In the genomic region with DNA sequence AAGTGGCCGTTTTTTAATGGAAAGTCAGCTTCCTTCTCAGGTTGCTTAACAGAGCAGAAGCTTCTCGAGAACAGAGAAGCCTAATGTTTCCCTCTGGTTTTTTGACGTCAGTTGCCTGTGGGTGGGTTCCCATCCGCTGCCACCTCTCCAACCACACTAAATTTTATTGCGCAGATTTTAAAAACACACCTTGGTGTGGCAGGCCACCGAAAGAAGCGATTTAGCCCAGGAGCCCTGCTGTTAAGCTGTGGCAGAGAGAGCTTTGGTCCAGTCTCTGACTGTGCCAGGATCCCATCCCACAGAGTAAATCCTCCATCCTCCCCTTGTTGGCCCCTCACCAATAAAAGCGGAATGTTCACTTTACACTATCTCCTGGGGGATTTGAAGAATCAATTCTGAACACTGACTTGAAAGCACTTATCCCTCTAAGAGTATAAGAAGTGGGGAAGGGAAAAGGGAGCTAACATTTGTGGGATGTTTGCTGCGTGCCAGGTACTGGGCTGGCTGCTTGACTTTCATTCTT, we compare ENCODE assay signal across 1 cellular context.
TF ChIP-seq lines count a peak whose summit lies in the region.

No MANE protein-coding gene starts in this region.

TF ChIP-seq in SK-N-SH, 30 proteins besides CTCF, POLR2A, EP300 and RAD21:
- TF ChIP-seq, protein P1, sequence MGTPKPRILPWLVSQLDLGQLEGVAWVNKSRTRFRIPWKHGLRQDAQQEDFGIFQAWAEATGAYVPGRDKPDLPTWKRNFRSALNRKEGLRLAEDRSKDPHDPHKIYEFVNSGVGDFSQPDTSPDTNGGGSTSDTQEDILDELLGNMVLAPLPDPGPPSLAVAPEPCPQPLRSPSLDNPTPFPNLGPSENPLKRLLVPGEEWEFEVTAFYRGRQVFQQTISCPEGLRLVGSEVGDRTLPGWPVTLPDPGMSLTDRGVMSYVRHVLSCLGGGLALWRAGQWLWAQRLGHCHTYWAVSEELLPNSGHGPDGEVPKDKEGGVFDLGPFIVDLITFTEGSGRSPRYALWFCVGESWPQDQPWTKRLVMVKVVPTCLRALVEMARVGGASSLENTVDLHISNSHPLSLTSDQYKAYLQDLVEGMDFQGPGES (IDR thresholded peaks at IDR 0.05; ENCODE audit: low read depth, low read length): no peak
- TF ChIP-seq, protein P2, sequence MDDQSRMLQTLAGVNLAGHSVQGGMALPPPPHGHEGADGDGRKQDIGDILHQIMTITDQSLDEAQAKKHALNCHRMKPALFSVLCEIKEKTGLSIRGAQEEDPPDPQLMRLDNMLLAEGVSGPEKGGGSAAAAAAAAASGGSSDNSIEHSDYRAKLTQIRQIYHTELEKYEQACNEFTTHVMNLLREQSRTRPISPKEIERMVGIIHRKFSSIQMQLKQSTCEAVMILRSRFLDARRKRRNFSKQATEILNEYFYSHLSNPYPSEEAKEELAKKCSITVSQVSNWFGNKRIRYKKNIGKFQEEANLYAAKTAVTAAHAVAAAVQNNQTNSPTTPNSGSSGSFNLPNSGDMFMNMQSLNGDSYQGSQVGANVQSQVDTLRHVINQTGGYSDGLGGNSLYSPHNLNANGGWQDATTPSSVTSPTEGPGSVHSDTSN (IDR thresholded peaks at IDR 0.05): no peak
- TF ChIP-seq FOXM1 (IDR thresholded peaks at IDR 0.05; ENCODE audit: low read depth) (no peak), MEF2A (IDR thresholded peaks at IDR 0.05; ENCODE audit: borderline replicate concordance, low read depth) (no peak), YY1 (IDR thresholded peaks at IDR 0.05; ENCODE audit: low read depth) (no peak), RXRA (IDR thresholded peaks at IDR 0.05; ENCODE audit: borderline replicate concordance, low read depth) (no peak), NFIC (IDR thresholded peaks at IDR 0.05; ENCODE audit: borderline replicate concordance) (no peak), GATA2 (CRISPR knock-in tag; IDR thresholded peaks at IDR 0.05) (no peak), TAF1 (IDR thresholded peaks at IDR 0.05; ENCODE audit: borderline replicate concordance, low read depth, low read length) (no peak), EZH2phosphoT487 (IDR thresholded peaks at IDR 0.05; ENCODE audit: borderline replicate concordance, low read depth) (no peak), FOXJ3 (CRISPR knock-in tag; IDR thresholded peaks at IDR 0.05) (no peak), RFX5 (IDR thresholded peaks at IDR 0.05; ENCODE audit: low read length) (no peak), JUND (IDR thresholded peaks at IDR 0.05) (no peak), MXI1 (IDR thresholded peaks at IDR 0.05; ENCODE audit: low read depth, low read length) (no peak), SMC3 (IDR thresholded peaks at IDR 0.05; ENCODE audit: low read depth, low read length) (no peak), ELF1 (IDR thresholded peaks at IDR 0.05) (no peak)
- TF ChIP-seq, protein P3, sequence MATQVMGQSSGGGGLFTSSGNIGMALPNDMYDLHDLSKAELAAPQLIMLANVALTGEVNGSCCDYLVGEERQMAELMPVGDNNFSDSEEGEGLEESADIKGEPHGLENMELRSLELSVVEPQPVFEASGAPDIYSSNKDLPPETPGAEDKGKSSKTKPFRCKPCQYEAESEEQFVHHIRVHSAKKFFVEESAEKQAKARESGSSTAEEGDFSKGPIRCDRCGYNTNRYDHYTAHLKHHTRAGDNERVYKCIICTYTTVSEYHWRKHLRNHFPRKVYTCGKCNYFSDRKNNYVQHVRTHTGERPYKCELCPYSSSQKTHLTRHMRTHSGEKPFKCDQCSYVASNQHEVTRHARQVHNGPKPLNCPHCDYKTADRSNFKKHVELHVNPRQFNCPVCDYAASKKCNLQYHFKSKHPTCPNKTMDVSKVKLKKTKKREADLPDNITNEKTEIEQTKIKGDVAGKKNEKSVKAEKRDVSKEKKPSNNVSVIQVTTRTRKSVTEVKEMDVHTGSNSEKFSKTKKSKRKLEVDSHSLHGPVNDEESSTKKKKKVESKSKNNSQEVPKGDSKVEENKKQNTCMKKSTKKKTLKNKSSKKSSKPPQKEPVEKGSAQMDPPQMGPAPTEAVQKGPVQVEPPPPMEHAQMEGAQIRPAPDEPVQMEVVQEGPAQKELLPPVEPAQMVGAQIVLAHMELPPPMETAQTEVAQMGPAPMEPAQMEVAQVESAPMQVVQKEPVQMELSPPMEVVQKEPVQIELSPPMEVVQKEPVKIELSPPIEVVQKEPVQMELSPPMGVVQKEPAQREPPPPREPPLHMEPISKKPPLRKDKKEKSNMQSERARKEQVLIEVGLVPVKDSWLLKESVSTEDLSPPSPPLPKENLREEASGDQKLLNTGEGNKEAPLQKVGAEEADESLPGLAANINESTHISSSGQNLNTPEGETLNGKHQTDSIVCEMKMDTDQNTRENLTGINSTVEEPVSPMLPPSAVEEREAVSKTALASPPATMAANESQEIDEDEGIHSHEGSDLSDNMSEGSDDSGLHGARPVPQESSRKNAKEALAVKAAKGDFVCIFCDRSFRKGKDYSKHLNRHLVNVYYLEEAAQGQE (IDR thresholded peaks at IDR 0.05; ENCODE audit: low read depth, low read length): no peak
- TF ChIP-seq, protein P4, sequence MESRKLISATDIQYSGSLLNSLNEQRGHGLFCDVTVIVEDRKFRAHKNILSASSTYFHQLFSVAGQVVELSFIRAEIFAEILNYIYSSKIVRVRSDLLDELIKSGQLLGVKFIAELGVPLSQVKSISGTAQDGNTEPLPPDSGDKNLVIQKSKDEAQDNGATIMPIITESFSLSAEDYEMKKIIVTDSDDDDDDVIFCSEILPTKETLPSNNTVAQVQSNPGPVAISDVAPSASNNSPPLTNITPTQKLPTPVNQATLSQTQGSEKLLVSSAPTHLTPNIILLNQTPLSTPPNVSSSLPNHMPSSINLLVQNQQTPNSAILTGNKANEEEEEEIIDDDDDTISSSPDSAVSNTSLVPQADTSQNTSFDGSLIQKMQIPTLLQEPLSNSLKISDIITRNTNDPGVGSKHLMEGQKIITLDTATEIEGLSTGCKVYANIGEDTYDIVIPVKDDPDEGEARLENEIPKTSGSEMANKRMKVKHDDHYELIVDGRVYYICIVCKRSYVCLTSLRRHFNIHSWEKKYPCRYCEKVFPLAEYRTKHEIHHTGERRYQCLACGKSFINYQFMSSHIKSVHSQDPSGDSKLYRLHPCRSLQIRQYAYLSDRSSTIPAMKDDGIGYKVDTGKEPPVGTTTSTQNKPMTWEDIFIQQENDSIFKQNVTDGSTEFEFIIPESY (IDR thresholded peaks at IDR 0.05; ENCODE audit: borderline replicate concordance, low read depth): no peak
- TF ChIP-seq, protein P5, sequence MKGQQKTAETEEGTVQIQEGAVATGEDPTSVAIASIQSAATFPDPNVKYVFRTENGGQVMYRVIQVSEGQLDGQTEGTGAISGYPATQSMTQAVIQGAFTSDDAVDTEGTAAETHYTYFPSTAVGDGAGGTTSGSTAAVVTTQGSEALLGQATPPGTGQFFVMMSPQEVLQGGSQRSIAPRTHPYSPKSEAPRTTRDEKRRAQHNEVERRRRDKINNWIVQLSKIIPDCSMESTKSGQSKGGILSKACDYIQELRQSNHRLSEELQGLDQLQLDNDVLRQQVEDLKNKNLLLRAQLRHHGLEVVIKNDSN (IDR thresholded peaks at IDR 0.05; ENCODE audit: borderline replicate concordance, low read depth): no peak
- TF ChIP-seq, protein P6, sequence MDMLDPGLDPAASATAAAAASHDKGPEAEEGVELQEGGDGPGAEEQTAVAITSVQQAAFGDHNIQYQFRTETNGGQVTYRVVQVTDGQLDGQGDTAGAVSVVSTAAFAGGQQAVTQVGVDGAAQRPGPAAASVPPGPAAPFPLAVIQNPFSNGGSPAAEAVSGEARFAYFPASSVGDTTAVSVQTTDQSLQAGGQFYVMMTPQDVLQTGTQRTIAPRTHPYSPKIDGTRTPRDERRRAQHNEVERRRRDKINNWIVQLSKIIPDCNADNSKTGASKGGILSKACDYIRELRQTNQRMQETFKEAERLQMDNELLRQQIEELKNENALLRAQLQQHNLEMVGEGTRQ (IDR thresholded peaks at IDR 0.05; ENCODE audit: borderline replicate concordance, low read depth, low read length): no peak
